12 cellular contexts compared by ENCODE assay signal in genomic region chr20:10604865-10605440, GRCh38.
DNase-seq lines count a peak whose midpoint lies in the region; ATAC-seq and TF ChIP-seq lines count a peak whose summit lies in the region.
"Had no signal": no experiment of that assay in that cellular context is flagged by ENCODE, and none has a peak within 500 bp of the region (broad histone marks: within the 10 kb centered on the region; RNA-seq: fewer than 3 reads in every experiment).

No MANE protein-coding gene starts in this region.

- CTCF ChIA-PET in AG04450 (lab: Charles Lee) = interaction anchor here (2.8 kb wide), 1 partner anchor 66 kb away, joined by 9 read pairs; no protein-coding TSS in a partner anchor

- intact Hi-C loops in sciatic nerve (cut with DNase I) = no loop called here

- peaks cover 4% of the 10 kb centered on the region for H3K27me3 Mint-ChIP-seq in brain
- H3K27me3 Mint-ChIP-seq: naive B cell had no signal

- peaks cover 59% of the 10 kb centered on the region for H3K4me1 Mint-ChIP-seq in brain
- H3K4me1 Mint-ChIP-seq: naive B cell had no signal

- ATAC-seq in sciatic nerve = peak; percentile 50
- no peak for ATAC-seq in HG03520 (IDR thresholded peaks at IDR 0.05; ENCODE audit: unreplicated experiment)

- H3K9me3 Mint-ChIP-seq in brain = no peaks in the 10 kb centered on the region
- H3K9me3 Mint-ChIP-seq: activated T-helper 1 cell treated with anti-CD3 and anti-CD28 coated beads, Interleukin-12 subunit alpha, Interleukin-12 subunit beta, Interleukin-2, Interleukin-4 antibody, amounts not matched to agents 30 ng/mL and 10 ng/mL and 1 ng/mL, durations not matched to agents 14 hours and 24 hours and 36 hours; naive B cell had no signal

- DNase-seq in AG04450 (ENCODE audit: low read depth, low spot score) (no peak), cardiac muscle cell (ENCODE audit: low read depth in 1 of 2, low spot score in 1 of 2) (no peak), sciatic nerve (ENCODE audit: low spot score) (no peak), Kasumi-1 (lab: John Stamatoyannopoulos, UW) (no peak), UCSD-AML1 (lab: John Stamatoyannopoulos, UW; ENCODE audit: unreplicated experiment) (no peak)
- DNase-seq in stimulated activated CD4-positive, alpha-beta T cell treated with anti-CD3 and anti-CD28 coated beads, Interleukin-4, amount 100 ng/mL, for 24 hours = no peak
- DNase-seq: KBM-7, naive B cell, NCI-H2107 had no signal

- peaks cover 14% of the 10 kb centered on the region for H3K36me3 Mint-ChIP-seq in brain

- H3K4me1 ChIP-seq in cardiac muscle cell (ENCODE audit: low read depth) = peaks cover 30% of the 10 kb centered on the region

- H3K9me3 ChIP-seq in AG04450 (ENCODE audit: control insufficient read depth, insufficient read depth, low read length) = no peaks in the 10 kb centered on the region
- H3K9me3 ChIP-seq in cardiac muscle cell (ENCODE audit: low read depth) = no peaks in the 10 kb centered on the region

- H3K4me3 Mint-ChIP-seq in brain = no peak overlapping the region
- H3K4me3 Mint-ChIP-seq: activated T-helper 1 cell treated with anti-CD3 and anti-CD28 coated beads, Interleukin-12 subunit alpha, Interleukin-12 subunit beta, Interleukin-2, Interleukin-4 antibody, amounts not matched to agents 30 ng/mL and 10 ng/mL and 1 ng/mL, durations not matched to agents 14 hours and 24 hours and 36 hours; naive B cell had no signal

- H3K27me3 ChIP-seq in AG04450 (ENCODE audit: control insufficient read depth, insufficient read depth, low read length) (no peaks in the 10 kb centered on the region), cardiac muscle cell (no peaks in the 10 kb centered on the region)

- H3K36me3 ChIP-seq in cardiac muscle cell = no peaks in the 10 kb centered on the region

- POLR2A ChIA-PET in AG04450 (lab: Yijun Ruan, JAX) = interaction anchor here (1.0 to 1.4 kb wide), 3 partner anchors 14 to 67 kb away, joined by 4 to 5 read pairs (median 4); no protein-coding TSS in a partner anchor

- H3K4me3 ChIP-seq in AG04450 (ENCODE audit: low read depth, low read length) (no peak overlapping the region), cardiac muscle cell (no peak overlapping the region)

- H3K27ac ChIP-seq in AG04450 (ENCODE audit: low read depth, low read length) (peak overlapping the region; percentile 82), cardiac muscle cell (peak overlapping the region; percentile 87)

- TF ChIP-seq CTCF in AG04450 (IDR thresholded peaks at IDR 0.05; ENCODE audit: low read depth, low read length) = no peak
- TF ChIP-seq CTCF in brain (conservative IDR thresholded peaks at IDR 0.05) = no peak
- TF ChIP-seq CTCF in cardiac muscle cell (IDR thresholded peaks at IDR 0.05; ENCODE audit: low read depth, low read length) = no peak

- H3K27ac Mint-ChIP-seq in brain = peak overlapping the region in 3 of 5 experiments; percentile 71 to 89 (median 88)
- H3K27ac Mint-ChIP-seq: activated T-helper 1 cell treated with anti-CD3 and anti-CD28 coated beads, Interleukin-12 subunit alpha, Interleukin-12 subunit beta, Interleukin-2, Interleukin-4 antibody, amounts not matched to agents 30 ng/mL and 10 ng/mL and 1 ng/mL, durations not matched to agents 14 hours and 24 hours and 36 hours; naive B cell had no signal
